ENCODE assay signal across 20 cellular contexts in the genomic region with DNA sequence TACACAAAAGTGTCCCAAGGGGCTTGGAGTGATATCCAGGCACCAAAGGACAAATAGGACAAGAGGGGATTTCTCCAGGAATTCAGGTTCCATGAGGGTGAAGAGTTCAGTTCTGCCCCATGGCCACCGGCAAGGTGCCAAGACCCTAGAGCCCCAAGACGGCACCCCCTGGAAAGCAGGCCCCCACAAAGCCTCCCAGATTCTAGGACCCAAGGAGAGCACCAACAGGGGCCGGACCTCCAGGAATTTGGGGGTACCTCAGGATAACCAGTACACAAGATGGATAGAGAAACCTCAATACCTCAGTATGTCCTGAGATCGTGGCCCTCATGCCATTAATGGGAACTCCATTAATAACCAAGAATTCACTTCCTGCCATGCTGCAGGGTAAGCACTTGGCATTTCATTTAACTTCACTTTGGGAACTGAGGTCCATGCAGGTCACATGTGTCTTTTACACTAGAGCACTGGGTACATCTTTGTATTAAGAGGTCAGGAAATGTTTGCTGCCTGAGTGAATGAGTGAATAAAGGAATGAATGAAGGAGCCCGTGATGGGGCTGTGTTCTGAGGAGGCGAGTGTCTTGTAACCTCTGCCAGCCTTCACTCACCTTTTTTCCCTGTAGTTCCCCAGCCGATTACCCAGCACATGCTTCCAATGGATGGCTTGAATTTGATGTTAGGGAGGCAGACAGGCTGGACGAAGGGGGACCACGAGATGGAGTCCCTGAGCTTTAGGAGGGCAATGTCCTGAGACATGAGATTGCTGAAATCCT. TPM values are rescaled to one million over a fixed set of nuclear protein-coding genes. Genes with fewer than 3 reads are reported as not detected.
DNase-seq lines count a peak whose midpoint lies in the region; TF ChIP-seq lines count a peak whose summit lies in the region.
"Had no signal": no experiment of that assay in that cellular context is flagged by ENCODE, and none has a peak within 500 bp of the region (broad histone marks: within the 10 kb centered on the region; RNA-seq: fewer than 3 reads in every experiment).

No MANE protein-coding gene starts in this region.

- H3K9me3 ChIP-seq in endodermal cell (ENCODE audit: control insufficient read depth, low read length) = no peaks in the 10 kb centered on the region
- no peaks in the 10 kb centered on the region for H3K9me3 ChIP-seq in trophoblast cell (ENCODE audit: insufficient read depth, low read depth, low read length)
- H3K9me3 ChIP-seq: thyroid gland had no signal

- no peak overlapping the region for H3K18ac ChIP-seq in trophoblast cell (ENCODE audit: low read length)

- no peak overlapping the region for H4K91ac ChIP-seq in trophoblast cell (ENCODE audit: low read depth, low read length)

- TF ChIP-seq CTCF in GM06990 (IDR thresholded peaks at IDR 0.05; ENCODE audit: insufficient read depth, low read length, poor library complexity, severe bottlenecking) (peak; percentile 4), endodermal cell (conservative IDR thresholded peaks at IDR 0.05) (peak; percentile 26)

- H3K14ac ChIP-seq in trophoblast cell (ENCODE audit: low read length) = no peak overlapping the region

- H3K9ac ChIP-seq in endodermal cell (ENCODE audit: extremely low read depth, low read length, poor library complexity, severe bottlenecking) (no peak overlapping the region), trophoblast cell (ENCODE audit: low read length) (peak overlapping the region; percentile 9)
- H3K9ac ChIP-seq: KMS-11 had no signal

- no peak overlapping the region for H2BK120ac ChIP-seq in trophoblast cell (ENCODE audit: insufficient read depth, low read length, poor library complexity)

- no peaks in the 10 kb centered on the region for H3K79me1 ChIP-seq in trophoblast cell (ENCODE audit: low read length)

- H3K27me3 ChIP-seq in GM06990 (replicated peaks; ENCODE audit: control insufficient read depth, insufficient read depth, low read length) = peaks cover 1% of the 10 kb centered on the region
- H3K27me3 ChIP-seq in endodermal cell (ENCODE audit: control insufficient read depth, insufficient read depth, low read length, poor library complexity, severe bottlenecking) = no peaks in the 10 kb centered on the region
- no peaks in the 10 kb centered on the region for H3K27me3 ChIP-seq in trophoblast cell (ENCODE audit: insufficient read depth, low read length)
- H3K27me3 ChIP-seq: thyroid gland had no signal

- H2BK5ac ChIP-seq in trophoblast cell (ENCODE audit: low read depth, low read length, poor library complexity) = no peak overlapping the region

- no peaks in the 10 kb centered on the region for H3K27me3 Mint-ChIP-seq in endodermal cell (ENCODE audit: insufficient read depth)

- no peak overlapping the region for H3K4me2 ChIP-seq in trophoblast cell (ENCODE audit: low read length)
- H3K4me2 ChIP-seq: KMS-11 had no signal

- DNase-seq in GM06990 (ENCODE audit: extremely low read depth, insufficient read length) (no peak), M059J (ENCODE audit: low read depth) (peak; percentile 24), endodermal cell (peak; percentile 51), trophoblast cell (no peak), LoVo (ENCODE audit: low spot score) (no peak), NOMO-1 treated with DMSO at 0.1 percent for 48 hours (lab: John Stamatoyannopoulos, UW; ENCODE audit: unreplicated experiment) (no peak), NCI-H2081 treated with DMSO at 0.1 percent for 48 hours (lab: John Stamatoyannopoulos, UW) (no peak)
- DNase-seq: activated CD4-positive, CD25-positive, alpha-beta regulatory T cell treated with anti-CD3 and anti-CD28 coated beads, Interleukin-2, amount 50 U/mL, for 72 hours; activated naive CD8-positive, alpha-beta T cell treated with anti-CD3 and anti-CD28 coated beads, Interleukin-2, amount 50 U/mL, for 24 hours; activated T-cell treated with anti-CD3 and anti-CD28 coated beads for 4 hours; CD4-positive, alpha-beta T cell; GDM1; left colon; naive B cell; NCI-H187 treated with DMSO at 0.1 percent for 48 hours; NCI-H510A treated with DMSO at 0.1 percent for 48 hours; thyroid gland had no signal

- H2AK5ac ChIP-seq in trophoblast cell (ENCODE audit: low read length) = no peak overlapping the region

- WGBS in endodermal cell (ENCODE audit: insufficient coverage in 1 of 2, insufficient read length in 1 of 2), 2 experiments = 81 to 88% methylated on average over 5 to 9 of the region's 9 CpGs
- no CpG with 5 or more reads among the region's 9 CpGs for WGBS in trophoblast cell (ENCODE audit: extremely low coverage, insufficient coverage, insufficient read length)

- H2BK12ac ChIP-seq in trophoblast cell (ENCODE audit: low read length) = no peak overlapping the region

- H3K79me2 ChIP-seq in trophoblast cell (ENCODE audit: control insufficient read depth, insufficient read depth, low read length, poor library complexity) = no peaks in the 10 kb centered on the region

- no peaks in the 10 kb centered on the region for H3K36me3 ChIP-seq in GM06990 (ENCODE audit: control insufficient read depth, insufficient read depth, low read length)
- no peaks in the 10 kb centered on the region for H3K36me3 ChIP-seq in endodermal cell (ENCODE audit: control insufficient read depth, insufficient read depth, low read length)
- no peaks in the 10 kb centered on the region for H3K36me3 ChIP-seq in trophoblast cell (ENCODE audit: control insufficient read depth in 1 of 2, insufficient read depth in 2 of 2, low read length in 2 of 2)
- H3K36me3 ChIP-seq: thyroid gland had no signal

- H3K23ac ChIP-seq in trophoblast cell (ENCODE audit: low read length) = no peak overlapping the region

- H3K4ac ChIP-seq in trophoblast cell (ENCODE audit: low read depth, low read length) = no peak overlapping the region

- no peaks in the 10 kb centered on the region for H3K4me1 Mint-ChIP-seq in endodermal cell
- H3K4me1 Mint-ChIP-seq: activated naive CD8-positive, alpha-beta T cell treated with anti-CD3 and anti-CD28 coated beads, Interleukin-2, amount 50 U/mL, for 24 hours; naive B cell had no signal

- H2AFZ ChIP-seq in trophoblast cell (ENCODE audit: insufficient read depth, low read length, poor library complexity) = no peak overlapping the region

- no peak overlapping the region for H3K4me3 Mint-ChIP-seq in endodermal cell
- H3K4me3 Mint-ChIP-seq: activated naive CD8-positive, alpha-beta T cell treated with anti-CD3 and anti-CD28 coated beads, Interleukin-2, amount 50 U/mL, for 24 hours; CD4-positive, alpha-beta T cell; naive B cell had no signal

- no peak overlapping the region for H3K27ac Mint-ChIP-seq in endodermal cell
- H3K27ac Mint-ChIP-seq: activated naive CD8-positive, alpha-beta T cell treated with anti-CD3 and anti-CD28 coated beads, Interleukin-2, amount 50 U/mL, for 24 hours; CD4-positive, alpha-beta T cell had no signal

- no peaks in the 10 kb centered on the region for H3K9me3 Mint-ChIP-seq in endodermal cell
- H3K9me3 Mint-ChIP-seq: activated naive CD8-positive, alpha-beta T cell treated with anti-CD3 and anti-CD28 coated beads, Interleukin-2, amount 50 U/mL, for 24 hours; CD4-positive, alpha-beta T cell; naive B cell had no signal

- H3K4me1 ChIP-seq in endodermal cell (ENCODE audit: control insufficient read depth, insufficient read depth, low read length) (no peaks in the 10 kb centered on the region), trophoblast cell (ENCODE audit: control insufficient read depth in 1 of 2, insufficient read depth in 2 of 2, low read length in 2 of 2) (no peaks in the 10 kb centered on the region)
- H3K4me1 ChIP-seq: thyroid gland had no signal

- no peaks in the 10 kb centered on the region for H3K36me3 Mint-ChIP-seq in endodermal cell (ENCODE audit: low read depth)
- H3K36me3 Mint-ChIP-seq: naive B cell had no signal

- no peak overlapping the region for H3K4me3 ChIP-seq in GM06990 (replicated peaks; ENCODE audit: low read depth, low read length)
- no peak overlapping the region for H3K4me3 ChIP-seq in endodermal cell (ENCODE audit: low read length)
- H3K4me3 ChIP-seq in trophoblast cell (ENCODE audit: low read depth, low read length) = no peak overlapping the region
- H3K4me3 ChIP-seq: thyroid gland had no signal

- no peak overlapping the region for H4K12ac ChIP-seq in trophoblast cell (ENCODE audit: low read depth, low read length)

- H3K27ac ChIP-seq in endodermal cell (ENCODE audit: low read depth, low read length) = no peak overlapping the region
- no peak overlapping the region for H3K27ac ChIP-seq in trophoblast cell (ENCODE audit: low read depth, low read length)
- H3K27ac ChIP-seq: epithelial cell of prostate, KMS-11, thyroid gland had no signal

- H4K8ac ChIP-seq in trophoblast cell (ENCODE audit: low read depth, low read length) = no peak overlapping the region

RNA-seq across cellular contexts. Expression of a gene that starts 15.5 kb away (rescaled TPM):
- total RNA-seq in M059J (2014; rRNA removed; shearing (Covaris generic)) = not detected in 2 replicates
- total RNA-seq in endodermal cell = 1 to 10 TPM; 1.2 to 4.4 TPM
- polyA plus RNA-seq in endodermal cell (2013, experiment 1 of 2) = 0.43 TPM
- polyA plus RNA-seq in endodermal cell (2013, experiment 2 of 2) = 0.62 TPM
- 0.07 and 0.16 TPM in 2 replicates for polyA plus RNA-seq in trophoblast cell (2013)
- total RNA-seq: CD4-positive, alpha-beta T cell; left colon; T-helper 1 cell treated with Interleukin-12 subunit alpha and Interleukin-12 subunit beta and Interleukin-4 antibody, amounts not matched to agents 30 ng/mL and 1 ng/mL, for 36 hours had no signal

RNA-seq across cellular contexts. Expression of a gene that starts 32.0 kb away (rescaled TPM):
- total RNA-seq in M059J (2014; rRNA removed; shearing (Covaris generic)) = 0.22 TPM in 1 of 2 replicates, not detected in the other
- 1 to 10 TPM; 1.0 to 1.1 TPM for total RNA-seq in endodermal cell
- polyA plus RNA-seq in endodermal cell (2013, experiment 1 of 2) = 0.21 TPM
- 0.21 TPM for polyA plus RNA-seq in endodermal cell (2013, experiment 2 of 2)
- polyA plus RNA-seq in trophoblast cell (2013) = 0.07 TPM in 2 replicates
- total RNA-seq: T-helper 1 cell treated with Interleukin-12 subunit alpha and Interleukin-12 subunit beta and Interleukin-4 antibody, amounts not matched to agents 30 ng/mL and 1 ng/mL, for 36 hours had no signal

RNA-seq across cellular contexts. Expression of a gene that starts 39.7 kb away (rescaled TPM):
- total RNA-seq in M059J (2014; rRNA removed; shearing (Covaris generic)) = 2.5 and 3.6 TPM in 2 replicates
- 10 to 100 TPM in 1 of 2 donors, 1 to 10 TPM in 1; 8.9 to 20.8 TPM for total RNA-seq in endodermal cell
- 2.4 TPM for polyA plus RNA-seq in endodermal cell (2013, experiment 1 of 2)
- 1.6 TPM for polyA plus RNA-seq in endodermal cell (2013, experiment 2 of 2)
- polyA plus RNA-seq in trophoblast cell (2013) = 11.3 and 13.5 TPM in 2 replicates

Comparison
In these comparisons a context has a peak if more than half of its experiments do, and no peak if none do; other contexts are left out.
1. DNase-seq: peak in M059J (single experiment) and endodermal cell (single experiment); none in GM06990 (single experiment), trophoblast cell (0 of 2), LoVo (single experiment), NOMO-1 treated with DMSO at 0.1 percent for 48 hours (single experiment) and NCI-H2081 treated with DMSO at 0.1 percent for 48 hours (single experiment).